Comparison of ENCODE assay signal across 1 cellular context in genomic region chr22:50621948-50622722, GRCh38.
TF ChIP-seq lines count a peak whose summit lies in the region.

No MANE protein-coding gene starts in this region.

TF ChIP-seq in GM23338, 12 proteins besides CTCF, POLR2A, EP300 and RAD21 (continued from another document):
- no peak for TF ChIP-seq ZNF462 (CRISPR knock-in tag; IDR thresholded peaks at IDR 0.05)
- no peak for TF ChIP-seq EZH2 (IDR thresholded peaks at IDR 0.05; ENCODE audit: low read depth, unreplicated experiment)
- no peak for TF ChIP-seq STAT1 (IDR thresholded peaks at IDR 0.05; ENCODE audit: unreplicated experiment)
- no peak for TF ChIP-seq JUNB (IDR thresholded peaks at IDR 0.05; ENCODE audit: unreplicated experiment)
- no peak for TF ChIP-seq ETS1 (IDR thresholded peaks at IDR 0.05)
- no peak for TF ChIP-seq ZNF331 (CRISPR knock-in tag; IDR thresholded peaks at IDR 0.05; ENCODE audit: low read depth)
- TF ChIP-seq REST (IDR thresholded peaks at IDR 0.05; ENCODE audit: unreplicated experiment), result no peak
- TF ChIP-seq POLR2AphosphoS5 (IDR thresholded peaks at IDR 0.05; ENCODE audit: low read depth), result no peak
- no peak for TF ChIP-seq CREB1 (CRISPR knock-in tag; IDR thresholded peaks at IDR 0.05; ENCODE audit: low read depth)
- no peak for TF ChIP-seq ZNF114 (CRISPR knock-in tag; IDR thresholded peaks at IDR 0.05)
TF ChIP-seq in GM23338: peak in this region for 0.
